Comparison of ENCODE assay signal across 8 cellular contexts in genomic region chr6:28982476-28983266, GRCh38. TPM values are rescaled to one million over a fixed set of nuclear protein-coding genes. Genes with fewer than 3 reads are reported as not detected.
A peak's percentile ranks its signal among the peaks of the same experiment; 100 is the strongest.
DNase-seq lines count a peak whose midpoint lies in the region; ATAC-seq and TF ChIP-seq lines count a peak whose summit lies in the region.

No MANE protein-coding gene starts in this region.

- TF ChIP-seq POLR2A in suprapubic skin (IDR thresholded peaks at IDR 0.05), result no peak

- H3K4me3 ChIP-seq in HFF-Myc (replicated peaks; ENCODE audit: low read depth, low read length) (peak overlapping the region; percentile 69), left lung (peak overlapping the region; percentile 35 to 43), suprapubic skin (peak overlapping the region; percentile 65)

- intact Hi-C loops in CD4-positive, alpha-beta T cell (cut with DNase I, micrococcal nuclease), result loop anchor here (1.0 to 10.0 kb wide), 7 partner anchors 34 to 1850 kb away; a partner anchor contains a TSS
- intact Hi-C loops in left lung (cut with DNase I), result no loop called here

- peak; percentile 41 for ATAC-seq in CD4-positive, alpha-beta T cell (ENCODE audit: poor library complexity)
- ATAC-seq in left lung (peak; percentile 45), HG03039 (IDR thresholded peaks at IDR 0.05; ENCODE audit: unreplicated experiment) (no peak), GM19328 (IDR thresholded peaks at IDR 0.05; ENCODE audit: unreplicated experiment) (no peak)

- CTCF ChIA-PET in CD4-positive, alpha-beta T cell (lab: Charles Lee), result interaction anchor here (1.4 to 3.1 kb wide), 4 partner anchors 37 to 145 kb away, joined by 3 to 15 read pairs (median 5); no protein-coding TSS in a partner anchor

- DNase-seq in CD4-positive, alpha-beta T cell, result no peak
- no peak for DNase-seq in HFF-Myc (ENCODE audit: extremely low read depth, low read depth)
- peak; percentile 86 for DNase-seq in RKO (ENCODE audit: low spot score)
- peak; percentile 82 for DNase-seq in cerebellar cortex (ENCODE audit: low spot score)
- no peak for DNase-seq in left lung
- no peak for DNase-seq in suprapubic skin (ENCODE audit: low spot score in 2 of 2)

- no peak for TF ChIP-seq CTCF in CD4-positive, alpha-beta T cell (IDR thresholded peaks at IDR 0.05)
- no peak for TF ChIP-seq CTCF in HFF-Myc (IDR thresholded peaks at IDR 0.05; ENCODE audit: low read depth, low read length, missing control alignments)
- TF ChIP-seq CTCF in left lung (IDR thresholded peaks at IDR 0.05), result no peak
- TF ChIP-seq CTCF in suprapubic skin (IDR thresholded peaks at IDR 0.05), result no peak

- H3K36me3 Mint-ChIP-seq in CD4-positive, alpha-beta T cell (ENCODE audit: low read depth), result peaks cover 27% of the 10 kb centered on the region

- peaks cover 77% of the 10 kb centered on the region for H3K4me1 Mint-ChIP-seq in CD4-positive, alpha-beta T cell (ENCODE audit: low read depth)

- 25% methylated on average over 17 of the region's 17 CpGs for WGBS in suprapubic skin

- peak overlapping the region; percentile 98 for H3K27ac Mint-ChIP-seq in CD4-positive, alpha-beta T cell

- no peaks in the 10 kb centered on the region for H3K9me3 ChIP-seq in CD4-positive, alpha-beta T cell (ENCODE audit: control insufficient read depth, low read length)
- H3K9me3 ChIP-seq in left lung (no peaks in the 10 kb centered on the region), suprapubic skin (no peaks in the 10 kb centered on the region)

- H3K9me3 Mint-ChIP-seq in CD4-positive, alpha-beta T cell, result peaks cover 6% of the 10 kb centered on the region

- peaks cover 59% of the 10 kb centered on the region for H3K27me3 Mint-ChIP-seq in CD4-positive, alpha-beta T cell

- H3K4me3 Mint-ChIP-seq in CD4-positive, alpha-beta T cell, result peak overlapping the region; percentile 95

- POLR2A ChIA-PET in CD4-positive, alpha-beta T cell (lab: Charles Lee), result interaction anchor here (0.7 to 3.9 kb wide), 11 partner anchors 14 to 1850 kb away, joined by 3 to 24 read pairs (median 7); partner anchors contain the start of gene TRIM27

- H3K27me3 ChIP-seq in CD4-positive, alpha-beta T cell (ENCODE audit: control insufficient read depth, insufficient read depth, low read length), result no peaks in the 10 kb centered on the region
- H3K27me3 ChIP-seq in left lung (peaks cover 8 to 10% of the 10 kb centered on the region in 2 donors), suprapubic skin (no peaks in the 10 kb centered on the region)

- TF ChIP-seq EP300 in suprapubic skin (IDR thresholded peaks at IDR 0.05), result no peak

- H3K4me1 ChIP-seq in left lung (peaks cover 0 to 29% of the 10 kb centered on the region in 2 donors), suprapubic skin (peaks cover 24% of the 10 kb centered on the region)

- H3K27ac ChIP-seq in CD4-positive, alpha-beta T cell (ENCODE audit: low read depth, low read length), result no peak overlapping the region
- peak overlapping the region; percentile 42 to 57 for H3K27ac ChIP-seq in left lung
- peak overlapping the region; percentile 48 for H3K27ac ChIP-seq in suprapubic skin

- H3K36me3 ChIP-seq in left lung, result no peaks in the 10 kb centered on the region
- no peaks in the 10 kb centered on the region for H3K36me3 ChIP-seq in suprapubic skin

RNA-seq across cellular contexts. Expression of gene ZNF311, which starts 22.4 kb away (rescaled TPM):
- total RNA-seq in CD4-positive, alpha-beta T cell, result under 1 TPM; 0.25 to 0.31 TPM
- 1 to 10 TPM; 1.7 to 1.8 TPM for total RNA-seq in left lung
- total RNA-seq in suprapubic skin, result 1 to 10 TPM in 1 of 4 donors, under 1 TPM in 3; 0.15 to 1.9 (median 0.57) TPM

RNA-seq across cellular contexts. Expression of gene TRIM27, which starts 58.9 kb away (rescaled TPM):
- 10 to 100 TPM; 11.5 to 13.2 TPM for total RNA-seq in CD4-positive, alpha-beta T cell
- total RNA-seq in left lung (10 to 100 TPM; 42.2 to 47.5 TPM), suprapubic skin (10 to 100 TPM; 30.0 to 48.0 (median 40.2) TPM)

Comparison
In these comparisons a context has a peak if more than half of its experiments do, and no peak if none do; other contexts are left out.
1. ATAC-seq: peak in CD4-positive, alpha-beta T cell (single experiment) and left lung (single experiment); none in HG03039 (single experiment) and GM19328 (single experiment).
2. DNase-seq: peak in RKO (single experiment) and cerebellar cortex (single experiment); none in CD4-positive, alpha-beta T cell (0 of 10), HFF-Myc (single experiment), left lung (0 of 2) and suprapubic skin (0 of 2).
3. intact Hi-C loops: an anchor here in CD4-positive, alpha-beta T cell (1.0 to 10.0 kb wide); none called in left lung.
4. Peak in every context shown above with its lines, with median percentiles within 50 percentile points of each other: H3K4me3 ChIP-seq.